1 cellular context compared by ENCODE assay signal in genomic region chr5:61279725-61280124, GRCh38.
TF ChIP-seq lines count a peak whose summit lies in the region.

No MANE protein-coding gene starts in this region.

TF ChIP-seq in IMR-90, 13 proteins besides CTCF, POLR2A, EP300 and RAD21:
- TF ChIP-seq BHLHE40 (IDR thresholded peaks at IDR 0.05; ENCODE audit: low read depth, low read length): no peak
- TF ChIP-seq MAFK (IDR thresholded peaks at IDR 0.05; ENCODE audit: low read depth, low read length): no peak
- no peak for TF ChIP-seq FOS (IDR thresholded peaks at IDR 0.05; ENCODE audit: low read depth, low read length)
- TF ChIP-seq CHD1 (IDR thresholded peaks at IDR 0.05; ENCODE audit: low read depth, low read length): no peak
- TF ChIP-seq NFE2L2 (IDR thresholded peaks at IDR 0.05; ENCODE audit: low read depth, low read length): no peak
- TF ChIP-seq ELK1 (IDR thresholded peaks at IDR 0.05; ENCODE audit: borderline replicate concordance, low read depth, low read length): no peak
- TF ChIP-seq, protein P1, sequence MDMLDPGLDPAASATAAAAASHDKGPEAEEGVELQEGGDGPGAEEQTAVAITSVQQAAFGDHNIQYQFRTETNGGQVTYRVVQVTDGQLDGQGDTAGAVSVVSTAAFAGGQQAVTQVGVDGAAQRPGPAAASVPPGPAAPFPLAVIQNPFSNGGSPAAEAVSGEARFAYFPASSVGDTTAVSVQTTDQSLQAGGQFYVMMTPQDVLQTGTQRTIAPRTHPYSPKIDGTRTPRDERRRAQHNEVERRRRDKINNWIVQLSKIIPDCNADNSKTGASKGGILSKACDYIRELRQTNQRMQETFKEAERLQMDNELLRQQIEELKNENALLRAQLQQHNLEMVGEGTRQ (IDR thresholded peaks at IDR 0.05; ENCODE audit: low read depth, low read length): no peak
- TF ChIP-seq MXI1 (IDR thresholded peaks at IDR 0.05; ENCODE audit: borderline replicate concordance, low read depth, low read length): no peak
- no peak for TF ChIP-seq MAZ (IDR thresholded peaks at IDR 0.05; ENCODE audit: borderline replicate concordance, low read depth, low read length)
- no peak for TF ChIP-seq RFX5 (IDR thresholded peaks at IDR 0.05; ENCODE audit: low read depth, low read length)
- no peak for TF ChIP-seq SMC3 (IDR thresholded peaks at IDR 0.05; ENCODE audit: low read depth, low read length)
- TF ChIP-seq CEBPB (IDR thresholded peaks at IDR 0.05; ENCODE audit: low read depth, low read length): no peak
- no peak for TF ChIP-seq RCOR1 (IDR thresholded peaks at IDR 0.05; ENCODE audit: insufficient replicate concordance, low read length)
